Comparison of ENCODE assay signal across 13 cellular contexts in the genomic region with DNA sequence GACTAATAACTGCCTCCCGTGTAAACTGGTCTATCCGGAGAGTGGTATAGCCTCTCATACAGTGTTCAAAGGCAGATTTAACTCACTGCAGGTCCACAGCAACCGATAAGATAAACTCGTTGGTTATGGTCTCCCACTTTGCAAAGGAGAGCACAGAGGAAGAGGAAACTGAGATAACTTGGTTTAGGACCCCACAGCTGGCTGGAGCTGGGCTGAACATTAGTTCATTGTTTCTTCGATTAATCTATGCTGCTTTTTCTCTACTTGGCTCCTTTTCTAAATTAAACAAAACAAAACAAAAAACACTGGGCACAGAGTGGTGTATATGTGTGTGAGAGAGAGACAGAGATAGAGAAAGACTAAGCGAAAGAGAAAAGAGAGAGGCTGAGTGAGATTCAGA.
"Had no signal": no experiment of that assay in that cellular context is flagged by ENCODE, and none has a peak within 500 bp of the region (broad histone marks: within the 10 kb centered on the region; RNA-seq: fewer than 3 reads in every experiment).

No MANE protein-coding gene starts in this region.

- H3K36me3 ChIP-seq: ascending aorta, suprapubic skin, upper lobe of left lung had no signal

- H3K9ac ChIP-seq: parathyroid adenoma had no signal

- H3K27me3 ChIP-seq: ascending aorta, suprapubic skin, upper lobe of left lung had no signal

- H3K79me2 ChIP-seq: parathyroid adenoma had no signal

- H3K4me3 ChIP-seq: ascending aorta, skin epidermis, suprapubic skin, upper lobe of left lung had no signal

- H3K9me3 ChIP-seq: ascending aorta, suprapubic skin, upper lobe of left lung had no signal

- DNase-seq: activated CD4-positive, alpha-beta T cell treated with anti-CD3 and anti-CD28 coated beads, Interleukin-2, amount 50 U/mL, for 1 hour; activated naive CD4-positive, alpha-beta T cell treated with anti-CD3 and anti-CD28 coated beads for 36 hours; activated naive CD8-positive, alpha-beta T cell treated with anti-CD3 and anti-CD28 coated beads, Interleukin-2, amount 50 U/mL, for 24 hours; stimulated activated CD4-positive, alpha-beta T cell treated with anti-CD3 and anti-CD28 coated beads, Interleukin-15, amount 100 ng/mL, for 24 hours; stimulated activated CD4-positive, alpha-beta T cell treated with anti-CD3 and anti-CD28 coated beads, Interleukin-4, amount 100 ng/mL, for 24 hours; stimulated activated naive CD4-positive, alpha-beta T cell; upper lobe of left lung had no signal

- ATAC-seq: activated naive CD8-positive, alpha-beta T cell treated with anti-CD3 and anti-CD28 coated beads, Interleukin-2, amount 50 U/mL, for 24 hours; esophagus mucosa had no signal

- FAIRE-seq: endometrium had no signal

- H2AFZ ChIP-seq: parathyroid adenoma had no signal

- H3K27ac ChIP-seq: ascending aorta, parathyroid adenoma, skin epidermis, suprapubic skin, upper lobe of left lung had no signal
